In genomic region chr3:192824313-192824712, GRCh38 we compare ENCODE assay signal across 23 cellular contexts.
"Had no signal": no experiment of that assay in that cellular context is flagged by ENCODE, and none has a peak within 500 bp of the region (broad histone marks: within the 10 kb centered on the region; RNA-seq: fewer than 3 reads in every experiment).

No MANE protein-coding gene starts in this region.

- H3K36me3 ChIP-seq: colonic mucosa, esophagus muscularis mucosa, esophagus squamous epithelium, gastrocnemius medialis, gastroesophageal sphincter, heart left ventricle, heart right ventricle had no signal

- H3K4me3 ChIP-seq: colonic mucosa, coronary artery, dorsolateral prefrontal cortex, esophagus muscularis mucosa, esophagus squamous epithelium, gastrocnemius medialis, gastroesophageal sphincter, heart left ventricle, heart right ventricle had no signal

- DNase-seq: colonic mucosa; cortex of kidney; dermis blood vessel endothelial cell; dorsolateral prefrontal cortex; effector CD4-positive, alpha-beta T cell; effector CD8-positive, alpha-beta T cell; effector memory CD4-positive, alpha-beta T cell; effector memory CD8-positive, alpha-beta T cell; endodermal cell; erythroblast; esophagus squamous epithelium; foreskin fibroblast; foreskin keratinocyte; foreskin melanocyte; gastrocnemius medialis; glutamatergic neuron; head of caudate nucleus; heart left ventricle; heart right ventricle had no signal

- H3K27ac ChIP-seq: colonic mucosa, coronary artery, dorsolateral prefrontal cortex, epithelial cell of prostate, esophagus muscularis mucosa, esophagus squamous epithelium, foreskin keratinocyte, gastrocnemius medialis, gastroesophageal sphincter, heart left ventricle, heart right ventricle had no signal

- H3K4me1 ChIP-seq: colonic mucosa had no signal

- H3K9me3 ChIP-seq: colonic mucosa, esophagus muscularis mucosa, esophagus squamous epithelium, gastrocnemius medialis, gastroesophageal sphincter, heart left ventricle, heart right ventricle had no signal
